Comparison of ENCODE assay signal across 8 cellular contexts in genomic region chr19:29605653-29606419, GRCh38. TPM values are rescaled to one million over a fixed set of nuclear protein-coding genes. Genes with fewer than 3 reads are reported as not detected.
DNase-seq lines count a peak whose midpoint lies in the region; ATAC-seq and TF ChIP-seq lines count a peak whose summit lies in the region.

A gene with protein sequence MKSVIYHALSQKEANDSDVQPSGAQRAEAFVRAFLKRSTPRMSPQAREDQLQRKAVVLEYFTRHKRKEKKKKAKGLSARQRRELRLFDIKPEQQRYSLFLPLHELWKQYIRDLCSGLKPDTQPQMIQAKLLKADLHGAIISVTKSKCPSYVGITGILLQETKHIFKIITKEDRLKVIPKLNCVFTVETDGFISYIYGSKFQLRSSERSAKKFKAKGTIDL (plus strand): TSS chr19:29606283. CDS start chr19:29606319, 36 bp downstream.

- peak within 1 kb of the TSS; percentile 96 for H3K9ac ChIP-seq in trophoblast cell (ENCODE audit: low read length)

- peaks cover 21% of the 10 kb centered on the region for H3K36me3 Mint-ChIP-seq in activated naive CD8-positive, alpha-beta T cell treated with anti-CD3 and anti-CD28 coated beads, Interleukin-2, amount 50 U/mL, for 24 hours (ENCODE audit: low read depth)

- peak within 1 kb of the TSS; percentile 100 for H3K27ac Mint-ChIP-seq in activated naive CD8-positive, alpha-beta T cell treated with anti-CD3 and anti-CD28 coated beads, Interleukin-2, amount 50 U/mL, for 24 hours

- H3K27me3 ChIP-seq in cardiac muscle cell (no peaks in the 10 kb centered on the region), trophoblast cell (ENCODE audit: insufficient read depth, low read length) (no peaks in the 10 kb centered on the region), transverse colon (no peaks in the 10 kb centered on the region)

- in situ Hi-C loops in transverse colon (cut with MboI; ENCODE audit: low pct_ligation_motif_present in 1 of 4, low pct_unique_long_range_greater_than_20kb in 1 of 4, low sequenced_read_pairs in 3 of 4) = loop anchor here (5.0 to 25.0 kb wide), 4 partner anchors 106 to 231 kb away; partner anchors contain the start of gene C19orf12 (in 3 of the 4)

- peak within 1 kb of the TSS; percentile 93 for H3K14ac ChIP-seq in trophoblast cell (ENCODE audit: low read length)

- peak within 1 kb of the TSS; percentile 87 for H3K18ac ChIP-seq in trophoblast cell (ENCODE audit: low read length)

- TF ChIP-seq CTCF in cardiac muscle cell (IDR thresholded peaks at IDR 0.05; ENCODE audit: low read depth, low read length) (no peak), transverse colon (IDR thresholded peaks at IDR 0.05) (no peak)

- peaks cover 3% of the 10 kb centered on the region for H3K27me3 Mint-ChIP-seq in activated naive CD8-positive, alpha-beta T cell treated with anti-CD3 and anti-CD28 coated beads, Interleukin-2, amount 50 U/mL, for 24 hours

- H4K91ac ChIP-seq in trophoblast cell (ENCODE audit: low read depth, low read length) = peak within 1 kb of the TSS; percentile 80

- H2BK120ac ChIP-seq in trophoblast cell (ENCODE audit: insufficient read depth, low read length, poor library complexity) = peak within 1 kb of the TSS; percentile 48

- H2BK5ac ChIP-seq in trophoblast cell (ENCODE audit: low read depth, low read length, poor library complexity) = peak within 1 kb of the TSS; percentile 66

- H3K4me2 ChIP-seq in trophoblast cell (ENCODE audit: low read length) = peak within 1 kb of the TSS; percentile 93

- H2AFZ ChIP-seq in trophoblast cell (ENCODE audit: insufficient read depth, low read length, poor library complexity) = peak within 1 kb of the TSS; percentile 88

- H3K9me3 ChIP-seq in cardiac muscle cell (ENCODE audit: low read depth) = no peaks in the 10 kb centered on the region
- H3K9me3 ChIP-seq in trophoblast cell (ENCODE audit: insufficient read depth, low read depth, low read length) = no peaks in the 10 kb centered on the region
- no peaks in the 10 kb centered on the region for H3K9me3 ChIP-seq in transverse colon

- H4K8ac ChIP-seq in trophoblast cell (ENCODE audit: low read depth, low read length) = peak within 1 kb of the TSS; percentile 99

- peak; percentile 89 for DNase-seq in NCI-H128 (lab: John Stamatoyannopoulos, UW; ENCODE audit: unreplicated experiment)
- peak; percentile 90 for DNase-seq in SW480 (ENCODE audit: low spot score)
- DNase-seq in activated naive CD8-positive, alpha-beta T cell treated with anti-CD3 and anti-CD28 coated beads, Interleukin-2, amount 50 U/mL, for 24 hours = peak; percentile 100
- peak; percentile 96 to 99 for DNase-seq in cardiac muscle cell (ENCODE audit: low read depth in 1 of 2, low spot score in 1 of 2)
- DNase-seq in trophoblast cell = peak; percentile 97 to 100
- peak; percentile 98 for DNase-seq in transverse colon

- no peaks in the 10 kb centered on the region for H3K36me3 ChIP-seq in cardiac muscle cell
- peaks cover 10 to 13% of the 10 kb centered on the region in 2 experiments for H3K36me3 ChIP-seq in trophoblast cell (ENCODE audit: control insufficient read depth in 1 of 2, insufficient read depth in 2 of 2, low read length in 2 of 2)
- peaks cover 0 to 6% (median 0%) of the 10 kb centered on the region in 4 donors for H3K36me3 ChIP-seq in transverse colon

- H3K23ac ChIP-seq in trophoblast cell (ENCODE audit: low read length) = no peak within 1 kb of the TSS

- TF ChIP-seq POLR2A in GM10847 (IDR thresholded peaks at IDR 0.05; ENCODE audit: extremely low read depth, insufficient read length) (peak; percentile 98), transverse colon (IDR thresholded peaks at IDR 0.05) (peak; percentile 99)

- H3K4ac ChIP-seq in trophoblast cell (ENCODE audit: low read depth, low read length) = peak within 1 kb of the TSS; percentile 66

- H3K27ac ChIP-seq in cardiac muscle cell (peak within 1 kb of the TSS; percentile 97), trophoblast cell (ENCODE audit: low read depth, low read length) (peak within 1 kb of the TSS; percentile 18), transverse colon (peak within 1 kb of the TSS; percentile 90 to 97 (median 96))

- H2BK12ac ChIP-seq in trophoblast cell (ENCODE audit: low read length) = no peak within 1 kb of the TSS

- H3K4me1 ChIP-seq in cardiac muscle cell (ENCODE audit: low read depth) (peaks cover 9% of the 10 kb centered on the region), trophoblast cell (ENCODE audit: control insufficient read depth in 1 of 2, insufficient read depth in 2 of 2, low read length in 2 of 2) (no peaks in the 10 kb centered on the region), transverse colon (peaks cover 9 to 18% (median 13%) of the 10 kb centered on the region in 4 donors)

- peaks cover 34% of the 10 kb centered on the region for H3K4me1 Mint-ChIP-seq in activated naive CD8-positive, alpha-beta T cell treated with anti-CD3 and anti-CD28 coated beads, Interleukin-2, amount 50 U/mL, for 24 hours

- no peaks in the 10 kb centered on the region for H3K9me3 Mint-ChIP-seq in activated naive CD8-positive, alpha-beta T cell treated with anti-CD3 and anti-CD28 coated beads, Interleukin-2, amount 50 U/mL, for 24 hours

- H3K4me3 Mint-ChIP-seq in activated naive CD8-positive, alpha-beta T cell treated with anti-CD3 and anti-CD28 coated beads, Interleukin-2, amount 50 U/mL, for 24 hours = peak within 1 kb of the TSS; percentile 100

- intact Hi-C loops in transverse colon (cut with DNase I; ENCODE audit: low total_unique reads) = no loop called here

- peak within 1 kb of the TSS; percentile 95 for H3K4me3 ChIP-seq in cardiac muscle cell
- peak within 1 kb of the TSS; percentile 92 for H3K4me3 ChIP-seq in trophoblast cell (ENCODE audit: low read depth, low read length)
- H3K4me3 ChIP-seq in transverse colon = peak within 1 kb of the TSS; percentile 70 to 81 (median 79)

- ATAC-seq in HG02678 (IDR thresholded peaks at IDR 0.05; ENCODE audit: unreplicated experiment) = peak; percentile 71
- peak; percentile 78 for ATAC-seq in activated naive CD8-positive, alpha-beta T cell treated with anti-CD3 and anti-CD28 coated beads, Interleukin-2, amount 50 U/mL, for 24 hours

- peaks cover 8% of the 10 kb centered on the region for H3K79me1 ChIP-seq in trophoblast cell (ENCODE audit: low read length)

- peaks cover 7% of the 10 kb centered on the region for H3K79me2 ChIP-seq in trophoblast cell (ENCODE audit: control insufficient read depth, insufficient read depth, low read length, poor library complexity)

- TF ChIP-seq EP300 in transverse colon (IDR thresholded peaks at IDR 0.05; ENCODE audit: low read depth) = no peak

- no CpG with 5 or more reads among the region's 47 CpGs for WGBS in trophoblast cell (ENCODE audit: extremely low coverage, insufficient coverage, insufficient read length)
- 1% methylated on average over 47 of the region's 47 CpGs; no CpG with 5 or more reads in 1 of the 2 donors for WGBS in transverse colon (ENCODE audit: low coverage in 1 of 2), 2 donors

- peak within 1 kb of the TSS; percentile 90 for H4K12ac ChIP-seq in trophoblast cell (ENCODE audit: low read depth, low read length)

- H2AK5ac ChIP-seq in trophoblast cell (ENCODE audit: low read length) = peak within 1 kb of the TSS; percentile 22

RNA-seq across cellular contexts. Expression of the gene that starts here (rescaled TPM):
- total RNA-seq in cardiac muscle cell = 32.0 and 60.6 TPM in 2 replicates
- polyA plus RNA-seq in cardiac muscle cell = 86.7 and 89.7 TPM in 2 replicates
- polyA plus RNA-seq in trophoblast cell (2013) = 76.3 and 81.4 TPM in 2 replicates
- 10 to 100 TPM in 3 of 4 donors, 1 to 10 TPM in 1; 6.4 to 59.7 (median 38.7) TPM for total RNA-seq in transverse colon

Comparison
In these comparisons a context has a peak if more than half of its experiments do, and no peak if none do; other contexts are left out.
1. Peak in every context shown above with its lines: DNase-seq, ATAC-seq, H3K4me3 ChIP-seq and H3K27ac ChIP-seq.
2. H3K27ac ChIP-seq: peak in every context shown above with its lines; median percentile 97 in cardiac muscle cell; 96 in transverse colon; 18 in trophoblast cell.